Comparison of ENCODE assay signal across 11 cellular contexts in the genomic region with DNA sequence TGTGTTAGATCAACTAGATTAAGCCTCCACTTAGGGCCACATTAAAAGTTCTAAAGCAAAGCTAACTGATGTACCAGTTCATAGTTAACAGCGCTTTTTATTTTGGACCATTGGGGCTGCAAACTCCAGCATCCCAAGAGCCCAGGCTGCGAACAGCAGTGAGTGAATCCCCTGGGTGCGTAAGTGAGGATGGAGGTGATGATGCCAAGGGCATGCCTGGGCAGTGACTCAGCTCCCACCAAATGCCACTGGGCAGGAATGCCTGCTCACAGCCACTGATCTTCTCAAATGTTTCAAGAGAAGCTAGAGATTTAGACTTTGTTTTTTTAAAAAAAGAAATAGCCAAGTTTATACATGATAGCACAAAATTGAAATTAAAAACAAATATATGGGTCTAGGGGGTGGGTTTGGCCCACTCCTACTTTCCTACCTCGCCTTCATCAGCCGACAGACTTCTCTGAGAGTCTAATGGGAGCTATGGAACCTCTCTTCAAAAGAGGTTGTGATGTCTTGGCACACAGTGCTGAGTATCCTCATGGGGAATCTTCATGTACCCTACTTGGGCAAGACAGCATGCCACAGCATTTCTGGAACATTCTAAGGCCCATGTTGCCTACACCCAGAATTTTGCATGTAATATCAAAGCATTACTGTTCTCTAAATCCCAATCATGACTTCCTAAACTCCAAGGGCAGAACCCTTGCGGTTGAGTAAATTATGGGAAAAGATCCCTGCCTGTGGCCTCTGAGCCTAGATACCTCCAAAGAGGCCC.
DNase-seq lines count a peak whose midpoint lies in the region; TF ChIP-seq lines count a peak whose summit lies in the region.
"Had no signal": no experiment of that assay in that cellular context is flagged by ENCODE, and none has a peak within 500 bp of the region (broad histone marks: within the 10 kb centered on the region; RNA-seq: fewer than 3 reads in every experiment).

No MANE protein-coding gene starts in this region.

- no peak overlapping the region for H2AFZ ChIP-seq in trophoblast cell (ENCODE audit: insufficient read depth, low read length, poor library complexity)

- TF ChIP-seq CTCF in chondrocyte (IDR thresholded peaks at IDR 0.05) = no peak

- no peak overlapping the region for H4K91ac ChIP-seq in trophoblast cell (ENCODE audit: low read depth, low read length)

- no peaks in the 10 kb centered on the region for H3K27me3 ChIP-seq in trophoblast cell (ENCODE audit: insufficient read depth, low read length)

- H3K4me2 ChIP-seq in trophoblast cell (ENCODE audit: low read length) = no peak overlapping the region

- no peaks in the 10 kb centered on the region for H3K4me1 ChIP-seq in trophoblast cell (ENCODE audit: control insufficient read depth in 1 of 2, insufficient read depth in 2 of 2, low read length in 2 of 2)
- H3K4me1 ChIP-seq: Caco-2 had no signal

- H3K14ac ChIP-seq in trophoblast cell (ENCODE audit: low read length) = no peak overlapping the region

- no peaks in the 10 kb centered on the region for H3K79me2 ChIP-seq in trophoblast cell (ENCODE audit: control insufficient read depth, insufficient read depth, low read length, poor library complexity)

- peaks cover 20% of the 10 kb centered on the region for H3K36me3 Mint-ChIP-seq in chondrocyte (ENCODE audit: low read depth)

- H3K4me1 Mint-ChIP-seq in chondrocyte (ENCODE audit: low read depth) = peaks cover 75% of the 10 kb centered on the region
- H3K4me1 Mint-ChIP-seq: T-helper 17 cell had no signal

- H3K9ac ChIP-seq in trophoblast cell (ENCODE audit: low read length) = no peak overlapping the region

- H2BK120ac ChIP-seq in trophoblast cell (ENCODE audit: insufficient read depth, low read length, poor library complexity) = no peak overlapping the region

- no peaks in the 10 kb centered on the region for H3K36me3 ChIP-seq in trophoblast cell (ENCODE audit: control insufficient read depth in 1 of 2, insufficient read depth in 2 of 2, low read length in 2 of 2)

- no peak overlapping the region for H2BK5ac ChIP-seq in trophoblast cell (ENCODE audit: low read depth, low read length, poor library complexity)

- H2AK5ac ChIP-seq in trophoblast cell (ENCODE audit: low read length) = no peak overlapping the region

- H3K27ac ChIP-seq in trophoblast cell (ENCODE audit: low read depth, low read length) = no peak overlapping the region

- H3K9me3 Mint-ChIP-seq in chondrocyte (ENCODE audit: low read depth) = no peaks in the 10 kb centered on the region

- no peak overlapping the region for H3K23ac ChIP-seq in trophoblast cell (ENCODE audit: low read length)

- no peaks in the 10 kb centered on the region for H3K9me3 ChIP-seq in trophoblast cell (ENCODE audit: insufficient read depth, low read depth, low read length)
- H3K9me3 ChIP-seq: Caco-2 had no signal

- H3K4me3 Mint-ChIP-seq in chondrocyte (ENCODE audit: unreplicated experiment) = peak overlapping the region; percentile 0
- H3K4me3 Mint-ChIP-seq: T-helper 17 cell had no signal

- no CpG with 5 or more reads among the region's 6 CpGs for WGBS in trophoblast cell (ENCODE audit: extremely low coverage, insufficient coverage, insufficient read length)

- no peak overlapping the region for H4K8ac ChIP-seq in trophoblast cell (ENCODE audit: low read depth, low read length)

- no peak overlapping the region for H4K12ac ChIP-seq in trophoblast cell (ENCODE audit: low read depth, low read length)

- DNase-seq in DMS 273 (lab: John Stamatoyannopoulos, UW; ENCODE audit: unreplicated experiment) (peak; percentile 82), NCI-H2171 treated with DMSO at 0.1 percent for 48 hours (lab: John Stamatoyannopoulos, UW) (peak; percentile 68), chondrocyte (ENCODE audit: low spot score) (no peak), trophoblast cell (peak; percentile 45 to 63), AG08396 (ENCODE audit: low spot score) (no peak), SKM-1 (lab: John Stamatoyannopoulos, UW; ENCODE audit: unreplicated experiment) (no peak), putamen (ENCODE audit: low spot score) (no peak)
- no peak for DNase-seq in activated T-cell treated with anti-CD3 and anti-CD28 coated beads, Interleukin-2, amount 50 U/mL, for 48 hours
- DNase-seq: Caco-2, NCI-H774, T-helper 17 cell had no signal

- H2BK12ac ChIP-seq in trophoblast cell (ENCODE audit: low read length) = no peak overlapping the region

- no peaks in the 10 kb centered on the region for H3K27me3 Mint-ChIP-seq in chondrocyte (ENCODE audit: low read depth)

- H3K4ac ChIP-seq in trophoblast cell (ENCODE audit: low read depth, low read length) = no peak overlapping the region

- no peak overlapping the region for H3K18ac ChIP-seq in trophoblast cell (ENCODE audit: low read length)

- no peak overlapping the region for H3K4me3 ChIP-seq in trophoblast cell (ENCODE audit: low read depth, low read length)

- no peaks in the 10 kb centered on the region for H3K79me1 ChIP-seq in trophoblast cell (ENCODE audit: low read length)

- H3K27ac Mint-ChIP-seq in chondrocyte (ENCODE audit: unreplicated experiment) = peak overlapping the region; percentile 98
- H3K27ac Mint-ChIP-seq: T-helper 17 cell had no signal

Comparison
In these comparisons a context has a peak if more than half of its experiments do, and no peak if none do; other contexts are left out.
1. DNase-seq: peak in DMS 273 (single experiment), NCI-H2171 treated with DMSO at 0.1 percent for 48 hours (single experiment) and trophoblast cell (2 of 2); none in chondrocyte (single experiment), AG08396 (single experiment), SKM-1 (single experiment), activated T-cell treated with anti-CD3 and anti-CD28 coated beads, Interleukin-2, amount 50 U/mL, for 48 hours (0 of 2) and putamen (single experiment).